8 cellular contexts compared by ENCODE assay signal in genomic region chrX:154526901-154527675, GRCh38. TPM values are rescaled to one million over a fixed set of nuclear protein-coding genes. Genes with fewer than 3 reads are reported as not detected.
A peak's percentile ranks its signal among the peaks of the same experiment; 100 is the strongest.
DNase-seq lines count a peak whose midpoint lies in the region; ATAC-seq, FAIRE-seq and TF ChIP-seq lines count a peak whose summit lies in the region.

No MANE protein-coding gene starts in this region.

- peak; percentile 94 for ATAC-seq in GM21447 (IDR thresholded peaks at IDR 0.05; ENCODE audit: unreplicated experiment)

- peak; percentile 48 for TF ChIP-seq CTCF in Loucy (conservative IDR thresholded peaks at IDR 0.05; ENCODE audit: low read length)

- peak overlapping the region; percentile 31 for H3K27ac ChIP-seq in CD4-positive, alpha-beta memory T cell (ENCODE audit: low read depth, low read length)

- H3K36me3 Mint-ChIP-seq in CD4-positive, alpha-beta memory T cell = peaks cover 0 to 4% of the 10 kb centered on the region in 2 donors
- peaks cover 3% of the 10 kb centered on the region for H3K36me3 Mint-ChIP-seq in activated naive CD4-positive, alpha-beta T cell treated with anti-CD3 and anti-CD28 coated beads for 36 hours (ENCODE audit: low read depth)

- H3K27ac Mint-ChIP-seq in CD4-positive, alpha-beta memory T cell = peak overlapping the region in 6 of 7 donors; percentile 22 to 77 (median 68)
- peak overlapping the region; percentile 79 for H3K27ac Mint-ChIP-seq in activated naive CD4-positive, alpha-beta T cell treated with anti-CD3 and anti-CD28 coated beads for 36 hours

- POLR2A ChIA-PET in CD4-positive, alpha-beta memory T cell (lab: Charles Lee; ENCODE audit: partially characterized antibody) = interaction anchor here (0.6 to 3.2 kb wide), 17 partner anchors 11 to 600 kb away, joined by 3 to 31 read pairs (median 3); partner anchors contain the start of genes ATP6AP1, FAM3A, IKBKG and LAGE3

- intact Hi-C loops in CD4-positive, alpha-beta memory T cell (cut with micrococcal nuclease) = no loop called here
- intact Hi-C loops in activated naive CD4-positive, alpha-beta T cell treated with anti-CD3 and anti-CD28 coated beads for 36 hours (cut with micrococcal nuclease) = loop anchor here (2.0 to 5.0 kb wide), 2 partner anchors 20 to 130 kb away; partner anchors contain the start of genes G6PD, IKBKG and RPL10

- CTCF ChIA-PET in CD4-positive, alpha-beta memory T cell (lab: Charles Lee; ENCODE audit: partially characterized antibody) = interaction anchor here (0.7 to 1.7 kb wide), 18 partner anchors 8 to 583 kb away, joined by 3 to 11 read pairs (median 4); partner anchors contain the start of genes FAM3A, RENBP, RPL10 and SLC10A3
- CTCF ChIA-PET in activated naive CD4-positive, alpha-beta T cell treated with anti-CD3 and anti-CD28 coated beads for 36 hours (lab: Charles Lee) = interaction anchor here (0.6 to 2.2 kb wide), 15 partner anchors 8 to 866 kb away, joined by 3 to 8 read pairs (median 4); partner anchors contain the start of gene FAM3A

- no peaks in the 10 kb centered on the region for H3K36me3 ChIP-seq in CD4-positive, alpha-beta memory T cell (ENCODE audit: insufficient read depth, low read length)
- no peaks in the 10 kb centered on the region; the same call in 1 of the 2 replicates for H3K36me3 ChIP-seq in Loucy (ENCODE audit: insufficient read depth, low read length)

- H3K4me2 ChIP-seq in Loucy (ENCODE audit: low read depth, low read length, poor library complexity, severe bottlenecking) = peak overlapping the region; percentile 66

- peak overlapping the region in 5 of 8 donors; percentile 12 to 63 (median 52) for H3K4me3 Mint-ChIP-seq in CD4-positive, alpha-beta memory T cell
- H3K4me3 Mint-ChIP-seq in activated naive CD4-positive, alpha-beta T cell treated with anti-CD3 and anti-CD28 coated beads for 36 hours = no peak overlapping the region

- no peaks in the 10 kb centered on the region for H3K9me2 ChIP-seq in Loucy (replicated peaks; ENCODE audit: low read depth, low read length)

- DNase-seq in CD4-positive, alpha-beta memory T cell = peak; percentile 43 to 65 (median 47)
- DNase-seq in activated naive CD4-positive, alpha-beta T cell treated with anti-CD3 and anti-CD28 coated beads for 36 hours = peak; percentile 84
- DNase-seq in germinal center (ENCODE audit: low spot score) = peak; percentile 56
- DNase-seq in nucleus accumbens (lab: John Stamatoyannopoulos, UW) = peak in 50 of 56 donors; percentile 1 to 76 (median 50)
- DNase-seq in urothelium cell line (ENCODE audit: low spot score) = peak; percentile 72

- 0 out of 2 replicates have a peak, but pooled peaks have one; percentile 29 for TF ChIP-seq POLR2A in Raji (IDR thresholded peaks at IDR 0.05; ENCODE audit: insufficient read depth, low read depth, low read length)

- H3K27me3 Mint-ChIP-seq in CD4-positive, alpha-beta memory T cell = no peaks in the 10 kb centered on the region
- H3K27me3 Mint-ChIP-seq in activated naive CD4-positive, alpha-beta T cell treated with anti-CD3 and anti-CD28 coated beads for 36 hours (ENCODE audit: low read depth) = no peaks in the 10 kb centered on the region

- peak overlapping the region; percentile 74 for H2AFZ ChIP-seq in Loucy (ENCODE audit: low read length)

- no peak overlapping the region for H3K4me3 ChIP-seq in CD4-positive, alpha-beta memory T cell (ENCODE audit: low read length in 2 of 2)
- no peak overlapping the region for H3K4me3 ChIP-seq in Loucy (ENCODE audit: low read length, poor library complexity, severe bottlenecking)

- H3F3A ChIP-seq in Loucy (ENCODE audit: low read depth) = no peaks in the 10 kb centered on the region

- H3K9me3 ChIP-seq in CD4-positive, alpha-beta memory T cell (ENCODE audit: control insufficient read depth in 1 of 2, low read length in 2 of 2) = no peaks in the 10 kb centered on the region
- no peaks in the 10 kb centered on the region for H3K9me3 ChIP-seq in Loucy (ENCODE audit: insufficient read depth, low read depth, low read length)

- H3K4me1 Mint-ChIP-seq in CD4-positive, alpha-beta memory T cell = peaks cover 11 to 23% (median 16%) of the 10 kb centered on the region in 4 donors
- peaks cover 15% of the 10 kb centered on the region for H3K4me1 Mint-ChIP-seq in activated naive CD4-positive, alpha-beta T cell treated with anti-CD3 and anti-CD28 coated beads for 36 hours (ENCODE audit: low read depth)

- no peaks in the 10 kb centered on the region for H3K27me3 ChIP-seq in CD4-positive, alpha-beta memory T cell (ENCODE audit: insufficient read depth, low read length)
- no peaks in the 10 kb centered on the region for H3K27me3 ChIP-seq in Loucy (ENCODE audit: insufficient read depth, low read length, poor library complexity, severe bottlenecking)

- peaks cover 0 to 2% (median 0%) of the 10 kb centered on the region in 8 donors for H3K9me3 Mint-ChIP-seq in CD4-positive, alpha-beta memory T cell
- H3K9me3 Mint-ChIP-seq in activated naive CD4-positive, alpha-beta T cell treated with anti-CD3 and anti-CD28 coated beads for 36 hours = no peaks in the 10 kb centered on the region

- FAIRE-seq in urothelium cell line (lab: Jason Lieb, UNC) = no peak

- peak overlapping the region; percentile 74 for H3K9ac ChIP-seq in Loucy (ENCODE audit: low read depth, low read length, poor library complexity, severe bottlenecking)

- no peaks in the 10 kb centered on the region for H4K20me1 ChIP-seq in Loucy (ENCODE audit: insufficient read depth, low read length, poor library complexity, severe bottlenecking)

- H3K79me2 ChIP-seq in Loucy (ENCODE audit: insufficient read depth, low read length) = no peaks in the 10 kb centered on the region

- peaks cover 23% of the 10 kb centered on the region for H3K4me1 ChIP-seq in CD4-positive, alpha-beta memory T cell (ENCODE audit: insufficient read depth, low read length)
- H3K4me1 ChIP-seq in Loucy (ENCODE audit: insufficient read depth, low read length, poor library complexity, severe bottlenecking) = peaks cover 17% of the 10 kb centered on the region

RNA-seq across cellular contexts. Expression of gene FAM3A, which starts 11.1 kb away (rescaled TPM):
- total RNA-seq in CD4-positive, alpha-beta memory T cell = 10 to 100 TPM; 51.0 to 51.8 TPM
- 10 to 100 TPM; 18.4 to 20.2 TPM for polyA plus RNA-seq in CD4-positive, alpha-beta memory T cell
- 10 to 100 TPM; 17.8 to 21.4 TPM for total RNA-seq in activated naive CD4-positive, alpha-beta T cell treated with anti-CD3 and anti-CD28 coated beads for 36 hours

RNA-seq across cellular contexts. Expression of gene G6PD, which starts 19.6 kb away (rescaled TPM):
- total RNA-seq in CD4-positive, alpha-beta memory T cell = 10 to 100 TPM; 45.4 to 46.0 TPM
- 1 to 10 TPM; 1.7 to 3.8 TPM for polyA plus RNA-seq in CD4-positive, alpha-beta memory T cell
- 10 to 100 TPM; 63.7 to 64.4 TPM for total RNA-seq in activated naive CD4-positive, alpha-beta T cell treated with anti-CD3 and anti-CD28 coated beads for 36 hours

RNA-seq across cellular contexts. Expression of gene IKBKG, which starts 20.3 kb away (rescaled TPM):
- total RNA-seq in CD4-positive, alpha-beta memory T cell = 10 to 100 TPM; 44.4 to 44.7 TPM
- polyA plus RNA-seq in CD4-positive, alpha-beta memory T cell = 10 to 100 TPM; 28.2 to 34.6 TPM
- total RNA-seq in activated naive CD4-positive, alpha-beta T cell treated with anti-CD3 and anti-CD28 coated beads for 36 hours = 10 to 100 TPM; 42.2 to 42.6 TPM

RNA-seq across cellular contexts. Expression of gene SLC10A3, which starts 36.7 kb away (rescaled TPM):
- 10 to 100 TPM; 22.5 to 23.7 TPM for total RNA-seq in CD4-positive, alpha-beta memory T cell
- 10 to 100 TPM; 61.4 to 62.3 TPM for polyA plus RNA-seq in CD4-positive, alpha-beta memory T cell
- total RNA-seq in activated naive CD4-positive, alpha-beta T cell treated with anti-CD3 and anti-CD28 coated beads for 36 hours = 1 to 10 TPM; 6.7 to 6.9 TPM

RNA-seq across cellular contexts. Expression of gene UBL4A, which starts 40.7 kb away (rescaled TPM):
- total RNA-seq in CD4-positive, alpha-beta memory T cell = 10 to 100 TPM; 33.2 to 41.3 TPM
- polyA plus RNA-seq in CD4-positive, alpha-beta memory T cell = 10 to 100 TPM; 56.9 to 66.8 TPM
- 10 to 100 TPM; 37.4 to 38.2 TPM for total RNA-seq in activated naive CD4-positive, alpha-beta T cell treated with anti-CD3 and anti-CD28 coated beads for 36 hours
